24 cellular contexts compared by ENCODE assay signal in genomic region chr1:87408665-87409248, GRCh38.
"Had no signal": no experiment of that assay in that cellular context is flagged by ENCODE, and none has a peak within 500 bp of the region (broad histone marks: within the 10 kb centered on the region; RNA-seq: fewer than 3 reads in every experiment).

No MANE protein-coding gene starts in this region.

- H3K9me3 ChIP-seq: MG63, Peyer's patch, SJCRH30 had no signal

- H3K27ac ChIP-seq: PC-9, Peyer's patch, SJCRH30 had no signal

- H3K36me3 ChIP-seq: MG63, Peyer's patch, SJCRH30 had no signal

- H2AFZ ChIP-seq: PC-9 had no signal

- H3K9me3 Mint-ChIP-seq: T-cell had no signal

- H3K27me3 ChIP-seq: MG63, Peyer's patch, SJCRH30 had no signal

- DNase-seq: Karpas-422, KG1, MG63, NCI-H1092 treated with DMSO at 0.1 percent for 48 hours, NCI-H1436, NCI-H187, NCI-H2029, NCI-H2081 treated with DMSO at 0.1 percent for 48 hours, NCI-H2171, NCI-H226, NCI-H446, NCI-H510A, NCI-H524 treated with DMSO at 0.1 percent for 48 hours, NCI-H69, NCI-H774, OCI-M1, PC-9, Peyer's patch, SHP77 treated with DMSO at 0.1 percent for 48 hours, SJCRH30, SW 1271, T-cell had no signal

- H3K4me1 ChIP-seq: Peyer's patch had no signal

- H3K27ac Mint-ChIP-seq: T-cell; T-helper 1 cell treated with Interleukin-12 subunit alpha and Interleukin-12 subunit beta and Interleukin-4 antibody, amounts not matched to agents 30 μg/mL and 1 μg/mL, for 36 hours had no signal

- H3K4me3 Mint-ChIP-seq: T-cell; T-helper 1 cell treated with Interleukin-12 subunit alpha and Interleukin-12 subunit beta and Interleukin-4 antibody, amounts not matched to agents 30 μg/mL and 1 μg/mL, for 36 hours had no signal

- H3K36me3 Mint-ChIP-seq: T-cell had no signal

- ATAC-seq: Right ventricle myocardium inferior, T-cell had no signal

- H3K27me3 Mint-ChIP-seq: T-cell had no signal

- H3K4me3 ChIP-seq: MG63, PC-9, Peyer's patch, SJCRH30 had no signal

- H3K4me2 ChIP-seq: PC-9 had no signal
